In genomic region chr3:136194409-136195257, GRCh38 we compare ENCODE assay signal across 1 cellular context.
TF ChIP-seq lines count a peak whose summit lies in the region.

No MANE protein-coding gene starts in this region.

TF ChIP-seq in K562, 482 proteins besides CTCF, POLR2A, EP300 and RAD21 (continued from another document and continues in another):
- TF ChIP-seq E4F1 (CRISPR knock-in tag; IDR thresholded peaks at IDR 0.05; ENCODE audit: borderline replicate concordance) (no peak), BRD9 (IDR thresholded peaks at IDR 0.05; ENCODE audit: low read depth, partially characterized antibody) (no peak), ATF2 (CRISPR knock-in tag; IDR thresholded peaks at IDR 0.05) (no peak), ZNF408 (CRISPR knock-in tag; IDR thresholded peaks at IDR 0.05; ENCODE audit: low read depth) (no peak), PTTG1 (tag; IDR thresholded peaks at IDR 0.05; ENCODE audit: low read depth) (no peak), UBTF (IDR thresholded peaks at IDR 0.05; ENCODE audit: borderline replicate concordance in 1 of 2, low read depth in 2 of 2, low read length in 2 of 2) (peak in 1 of 2 experiments; percentile 49; a peak in 1 of 4 replicates), XRCC3 (IDR thresholded peaks at IDR 0.05) (no peak), ZC3H8 (IDR thresholded peaks at IDR 0.05) (no peak), KLF10 (CRISPR knock-in tag; IDR thresholded peaks at IDR 0.05) (no peak), RUNX1 (IDR thresholded peaks at IDR 0.05; ENCODE audit: low read depth) (no peak), DDX20 (tag; IDR thresholded peaks at IDR 0.05; ENCODE audit: low read depth) (no peak), SNAPC5 (CRISPR knock-in tag; IDR thresholded peaks at IDR 0.05) (no peak), MCM5 (IDR thresholded peaks at IDR 0.05; ENCODE audit: low read depth) (no peak), TEAD1 (CRISPR knock-in tag; IDR thresholded peaks at IDR 0.05) (no peak), SIN3A (IDR thresholded peaks at IDR 0.05; ENCODE audit: borderline replicate concordance in 2 of 2, control insufficient read depth in 1 of 2, low read depth in 2 of 2, low read length in 2 of 2) (peak in 1 of 2 experiments; percentile 50; a peak in 1 of 4 replicates), IRF2 (CRISPR knock-in tag; IDR thresholded peaks at IDR 0.05) (no peak), CREM (IDR thresholded peaks at IDR 0.05; ENCODE audit: low read depth) (peak; percentile 27; the same call in 1 of the 2 replicates), FOXP4 (CRISPR knock-in tag; IDR thresholded peaks at IDR 0.05; ENCODE audit: borderline replicate concordance) (no peak), KDM1A (IDR thresholded peaks at IDR 0.05) (peak; percentile 45 to 79; a peak in 3 of 4 replicates), SOX6 (IDR thresholded peaks at IDR 0.05) (no peak), NFIX (CRISPR knock-in tag; IDR thresholded peaks at IDR 0.05; ENCODE audit: low read depth) (no peak), CHCHD3 (CRISPR knock-in tag; IDR thresholded peaks at IDR 0.05) (no peak), ZBTB11 (CRISPR knock-in tag; IDR thresholded peaks at IDR 0.05) (no peak), RBM22 (IDR thresholded peaks at IDR 0.05; ENCODE audit: low read depth, low read length, poor library complexity, severe bottlenecking) (no peak), MAFG (tag; conservative IDR thresholded peaks at IDR 0.05) (no peak), BRF2 (IDR thresholded peaks at IDR 0.05; ENCODE audit: borderline replicate concordance, insufficient read depth, insufficient read length) (no peak), ARID4B (CRISPR knock-in tag; IDR thresholded peaks at IDR 0.05) (no peak), KDM5B (IDR thresholded peaks at IDR 0.05; ENCODE audit: insufficient replicate concordance, low read depth, low read length) (peak; percentile 49), ZFP36 (IDR thresholded peaks at IDR 0.05; ENCODE audit: low read depth, low read length, partially characterized antibody) (no peak)
